Comparison of ENCODE assay signal across 16 cellular contexts in genomic region chr4:87019898-87020297, GRCh38.
A peak's percentile ranks its signal among the peaks of the same experiment; 100 is the strongest.
DNase-seq lines count a peak whose midpoint lies in the region; ATAC-seq and TF ChIP-seq lines count a peak whose summit lies in the region.
"Had no signal": no experiment of that assay in that cellular context is flagged by ENCODE, and none has a peak within 500 bp of the region (broad histone marks: within the 10 kb centered on the region; RNA-seq: fewer than 3 reads in every experiment).

No MANE protein-coding gene starts in this region.

- DNase-seq in left ventricle myocardium inferior (no peak), heart right ventricle (no peak), NAMALWA (ENCODE audit: low spot score) (peak; percentile 41), endodermal cell (no peak), uterus (no peak), mammary epithelial cell (no peak), NCI-H748 treated with DMSO at 0.1 percent for 48 hours (lab: John Stamatoyannopoulos, UW) (no peak), type B pancreatic cell (ENCODE audit: extremely low spot score, unreplicated experiment) (no peak)
- DNase-seq: activated CD4-positive, alpha-beta T cell treated with anti-CD3 and anti-CD28 coated beads, Interleukin-2, amount 50 U/mL, for 1 hour; brain microvascular endothelial cell; Karpas-422; left cardiac atrium; NCI-H1436; SHP77; T-helper 9 cell had no signal

- H3K36me3 ChIP-seq in left ventricle myocardium inferior (no peaks in the 10 kb centered on the region), heart right ventricle (no peaks in the 10 kb centered on the region), endodermal cell (ENCODE audit: control insufficient read depth, insufficient read depth, low read length) (no peaks in the 10 kb centered on the region), uterus (no peaks in the 10 kb centered on the region), mammary epithelial cell (ENCODE audit: insufficient read depth, low read length) (no peaks in the 10 kb centered on the region)
- H3K36me3 ChIP-seq: brain microvascular endothelial cell, thoracic aorta had no signal

- in situ Hi-C loops in mammary epithelial cell (cut with MboI; ENCODE audit: low sequenced_read_pairs in 2 of 2): no loop called here

- H3K4me1 ChIP-seq in left ventricle myocardium inferior (peaks cover 97% of the 10 kb centered on the region), heart right ventricle (peaks cover 11 to 90% (median 80%) of the 10 kb centered on the region in 9 donors), endodermal cell (ENCODE audit: control insufficient read depth, insufficient read depth, low read length) (peaks cover 43% of the 10 kb centered on the region), uterus (peaks cover 9 to 21% of the 10 kb centered on the region in 2 donors), mammary epithelial cell (ENCODE audit: insufficient read depth, low read length) (peaks cover 4% of the 10 kb centered on the region)

- H3K27ac ChIP-seq in left ventricle myocardium inferior (replicated peaks) (peak overlapping the region; percentile 99), heart right ventricle (peak overlapping the region in 3 of 10 donors; percentile 24 to 93 (median 42)), endodermal cell (ENCODE audit: low read depth, low read length) (no peak overlapping the region), uterus (peak overlapping the region; percentile 94 to 95), mammary epithelial cell (ENCODE audit: insufficient read depth, low read depth, low read length) (no peak overlapping the region)
- H3K27ac ChIP-seq: brain microvascular endothelial cell had no signal

- TF ChIP-seq POLR2A in uterus (IDR thresholded peaks at IDR 0.05): no peak

- WGBS in heart right ventricle, 2 donors: 63 to 65% methylated on average over 2 of the region's 2 CpGs
- WGBS in endodermal cell (ENCODE audit: insufficient coverage in 1 of 2, insufficient read length in 1 of 2), 2 experiments: 73 to 80% methylated on average over 1 to 2 of the region's 2 CpGs
- 60% methylated on average over 2 of the region's 2 CpGs for WGBS in mammary epithelial cell (ENCODE audit: low coverage, missing lambda C conversion rate)

- H3K4me1 Mint-ChIP-seq in endodermal cell: peaks cover 78% of the 10 kb centered on the region
- H3K4me1 Mint-ChIP-seq in type B pancreatic cell (ENCODE audit: unreplicated experiment): peaks cover 51% of the 10 kb centered on the region

- H4K20me1 ChIP-seq in mammary epithelial cell (ENCODE audit: insufficient read depth, low read length): no peaks in the 10 kb centered on the region

- peaks cover 93% of the 10 kb centered on the region for H3K79me2 ChIP-seq in mammary epithelial cell (ENCODE audit: insufficient read depth, low read length)

- H3K9ac ChIP-seq in endodermal cell (ENCODE audit: extremely low read depth, low read length, poor library complexity, severe bottlenecking) (no peak overlapping the region), mammary epithelial cell (ENCODE audit: insufficient read depth, low read length) (no peak overlapping the region)

- no peak for ATAC-seq in heart right ventricle
- ATAC-seq: left cardiac atrium had no signal

- H2AFZ ChIP-seq in mammary epithelial cell (ENCODE audit: low read depth, low read length): no peak overlapping the region

- H3K27me3 Mint-ChIP-seq in endodermal cell (ENCODE audit: insufficient read depth) (no peaks in the 10 kb centered on the region), type B pancreatic cell (no peaks in the 10 kb centered on the region)

- no peaks in the 10 kb centered on the region for H3K9me3 ChIP-seq in left ventricle myocardium inferior (replicated peaks)
- no peaks in the 10 kb centered on the region for H3K9me3 ChIP-seq in heart right ventricle
- no peaks in the 10 kb centered on the region for H3K9me3 ChIP-seq in endodermal cell (ENCODE audit: control insufficient read depth, low read length)
- no peaks in the 10 kb centered on the region for H3K9me3 ChIP-seq in uterus
- no peaks in the 10 kb centered on the region for H3K9me3 ChIP-seq in mammary epithelial cell (replicated peaks; ENCODE audit: insufficient read depth, low read length)
- H3K9me3 ChIP-seq: thoracic aorta had no signal

- peaks cover 3% of the 10 kb centered on the region for H3K36me3 Mint-ChIP-seq in endodermal cell (ENCODE audit: low read depth)
- no peaks in the 10 kb centered on the region for H3K36me3 Mint-ChIP-seq in type B pancreatic cell

- BruUV-seq in mammary epithelial cell (replicated peaks; lab: Mats Ljungman, UMichigan): no TSS peak

- H3K9me3 Mint-ChIP-seq in endodermal cell (no peaks in the 10 kb centered on the region), type B pancreatic cell (no peaks in the 10 kb centered on the region)

- TF ChIP-seq CTCF in left ventricle myocardium inferior (IDR thresholded peaks at IDR 0.05; ENCODE audit: borderline replicate concordance) (no peak), heart right ventricle (IDR thresholded peaks at IDR 0.05) (no peak), endodermal cell (conservative IDR thresholded peaks at IDR 0.05) (no peak), uterus (IDR thresholded peaks at IDR 0.05) (no peak), mammary epithelial cell (conservative IDR thresholded peaks at IDR 0.05 in 1 of 2, IDR thresholded peaks at IDR 0.05 in 1 of 2; ENCODE audit: extremely low read depth in 1 of 2, insufficient read depth in 1 of 2, low read depth in 1 of 2, low read length in 2 of 2) (no peak), type B pancreatic cell (conservative IDR thresholded peaks at IDR 0.05) (no peak)

- intact Hi-C loops in left ventricle myocardium inferior (cut with micrococcal nuclease) (no loop called here), heart right ventricle (cut with DNase I) (no loop called here), uterus (cut with DNase I; ENCODE audit: low total_unique reads) (no loop called here), mammary epithelial cell (cut with micrococcal nuclease) (no loop called here)

- H3K4me3 Mint-ChIP-seq in endodermal cell: peak overlapping the region; percentile 24
- H3K4me3 Mint-ChIP-seq in type B pancreatic cell: no peak overlapping the region

- H3K27ac Mint-ChIP-seq in endodermal cell (peak overlapping the region; percentile 84), type B pancreatic cell (no peak overlapping the region)

- CTCF ChIA-PET in mammary epithelial cell (lab: Charles Lee; ENCODE audit: low non-redundant PET): no interaction called here

- no peak overlapping the region for H3K4me2 ChIP-seq in mammary epithelial cell (ENCODE audit: insufficient read depth, low read depth, low read length)

- dilution Hi-C loops in mammary epithelial cell (cut with HindIII; ENCODE audit: low sequenced_read_pairs): no loop called here

- H3K4me3 ChIP-seq in left ventricle myocardium inferior (no peak overlapping the region), heart right ventricle (no peak overlapping the region), endodermal cell (ENCODE audit: low read length) (peak overlapping the region; percentile 4), uterus (no peak overlapping the region), mammary epithelial cell (replicated peaks in 1 of 3; ENCODE audit: insufficient read depth in 1 of 3, low read depth in 2 of 3, low read length in 3 of 3) (no peak overlapping the region)
- H3K4me3 ChIP-seq: thoracic aorta had no signal

- H3K27me3 ChIP-seq in left ventricle myocardium inferior (ENCODE audit: low read depth): no peaks in the 10 kb centered on the region
- no peaks in the 10 kb centered on the region for H3K27me3 ChIP-seq in heart right ventricle
- H3K27me3 ChIP-seq in endodermal cell (ENCODE audit: control insufficient read depth, insufficient read depth, low read length, poor library complexity, severe bottlenecking): no peaks in the 10 kb centered on the region
- H3K27me3 ChIP-seq in uterus: no peaks in the 10 kb centered on the region
- no peaks in the 10 kb centered on the region for H3K27me3 ChIP-seq in mammary epithelial cell (ENCODE audit: insufficient read depth, low read length)
- H3K27me3 ChIP-seq: brain microvascular endothelial cell had no signal

Comparison
In these comparisons a context has a peak if more than half of its experiments do, and no peak if none do; other contexts are left out.
1. H3K27ac ChIP-seq: peak in left ventricle myocardium inferior (single experiment) and uterus (2 of 2); none in endodermal cell (single experiment) and mammary epithelial cell (single experiment).